In genomic region chr17:45370949-45371413, GRCh38 we compare ENCODE assay signal across 9 cellular contexts. TPM values are rescaled to one million over a fixed set of nuclear protein-coding genes. Genes with fewer than 3 reads are reported as not detected.
DNase-seq lines count a peak whose midpoint lies in the region; ATAC-seq and TF ChIP-seq lines count a peak whose summit lies in the region.
"Had no signal": no experiment of that assay in that cellular context is flagged by ENCODE, and none has a peak within 500 bp of the region (broad histone marks: within the 10 kb centered on the region; RNA-seq: fewer than 3 reads in every experiment).

No MANE protein-coding gene starts in this region.

- 79% methylated on average over 8 of the region's 8 CpGs for WGBS in right cardiac atrium

- no peak for TF ChIP-seq POLR2A in vagina (IDR thresholded peaks at IDR 0.05)

- ATAC-seq in right cardiac atrium (no peak), lower lobe of right lung (peak; percentile 24 to 45)

- H3K27me3 ChIP-seq in left ventricle myocardium inferior (ENCODE audit: low read depth) (no peaks in the 10 kb centered on the region), right cardiac atrium (ENCODE audit: control insufficient read depth, insufficient read depth) (no peaks in the 10 kb centered on the region), lower lobe of right lung (ENCODE audit: low read depth) (no peaks in the 10 kb centered on the region), vagina (no peaks in the 10 kb centered on the region)

- intact Hi-C loops in left ventricle myocardium inferior (cut with micrococcal nuclease) (no loop called here), right cardiac atrium (cut with DNase I) (loop anchor here in 2 of 4 donors (5.0 to 10.0 kb wide), 3 partner anchors 54 to 94 kb away; partner anchors contain the start of gene MAP3K14 (in 2 of the 2)), lower lobe of right lung (cut with DNase I) (no loop called here), vagina (cut with DNase I) (loop anchor here (10.0 kb wide), 1 partner anchor 46 kb away; no protein-coding TSS in a partner anchor)

- no peaks in the 10 kb centered on the region for H3K9me3 ChIP-seq in left ventricle myocardium inferior (replicated peaks)
- no peaks in the 10 kb centered on the region for H3K9me3 ChIP-seq in right cardiac atrium (ENCODE audit: control insufficient read depth, low read length)
- no peaks in the 10 kb centered on the region for H3K9me3 ChIP-seq in lower lobe of right lung
- no peaks in the 10 kb centered on the region for H3K9me3 ChIP-seq in vagina

- H3K36me3 ChIP-seq in left ventricle myocardium inferior, result no peaks in the 10 kb centered on the region
- H3K36me3 ChIP-seq in lower lobe of right lung, result no peaks in the 10 kb centered on the region
- no peaks in the 10 kb centered on the region for H3K36me3 ChIP-seq in vagina

- DNase-seq in left ventricle myocardium inferior (no peak), right cardiac atrium (no peak), amniotic epithelial cell (ENCODE audit: low read depth) (peak; percentile 39), lower lobe of right lung (no peak), vagina (ENCODE audit: extremely low spot score in 2 of 2) (peak; percentile 32 to 49), NCI-H69 (lab: John Stamatoyannopoulos, UW) (no peak), cerebellum (ENCODE audit: low spot score) (no peak), GOT3 (lab: John Stamatoyannopoulos, UW) (no peak)
- DNase-seq: effector CD4-positive, alpha-beta T cell had no signal

- peaks cover 38% of the 10 kb centered on the region for H3K4me1 ChIP-seq in left ventricle myocardium inferior
- peaks cover 3% of the 10 kb centered on the region for H3K4me1 ChIP-seq in right cardiac atrium (ENCODE audit: control insufficient read depth, insufficient read depth, low read length)
- H3K4me1 ChIP-seq in lower lobe of right lung, result peaks cover 25% of the 10 kb centered on the region
- H3K4me1 ChIP-seq in vagina, result peaks cover 11% of the 10 kb centered on the region

- H3K4me3 ChIP-seq in left ventricle myocardium inferior (no peak overlapping the region), right cardiac atrium (ENCODE audit: low read length) (no peak overlapping the region), lower lobe of right lung (peak overlapping the region; percentile 35), vagina (peak overlapping the region in 1 of 2 donors; percentile 42)

- H3K27ac ChIP-seq in left ventricle myocardium inferior (replicated peaks) (peak overlapping the region; percentile 86), right cardiac atrium (ENCODE audit: low read length) (no peak overlapping the region), lower lobe of right lung (peak overlapping the region; percentile 76), vagina (peak overlapping the region; percentile 72)

- TF ChIP-seq CTCF in left ventricle myocardium inferior (IDR thresholded peaks at IDR 0.05; ENCODE audit: borderline replicate concordance), result no peak
- no peak for TF ChIP-seq CTCF in lower lobe of right lung (IDR thresholded peaks at IDR 0.05)
- no peak for TF ChIP-seq CTCF in vagina (IDR thresholded peaks at IDR 0.05)

RNA-seq across cellular contexts. Expression of gene MAP3K14, which starts 54.2 kb away (rescaled TPM):
- total RNA-seq in left ventricle myocardium inferior (14.8 TPM), right cardiac atrium (10 to 100 TPM; 12.2 to 17.1 (median 15.1) TPM), lower lobe of right lung (9.3 TPM), vagina (9.8 TPM), cerebellum (3.5 TPM)
- 10.8 TPM for polyA plus RNA-seq in right cardiac atrium

Comparison
In these comparisons a context has a peak if more than half of its experiments do, and no peak if none do; other contexts are left out.
1. DNase-seq: peak in amniotic epithelial cell (single experiment) and vagina (2 of 2); none in left ventricle myocardium inferior (single experiment), right cardiac atrium (0 of 3), lower lobe of right lung (single experiment), NCI-H69 (single experiment), cerebellum (single experiment) and GOT3 (single experiment).
2. ATAC-seq: peak in lower lobe of right lung (2 of 2); none in right cardiac atrium (0 of 2).